In the genomic region with DNA sequence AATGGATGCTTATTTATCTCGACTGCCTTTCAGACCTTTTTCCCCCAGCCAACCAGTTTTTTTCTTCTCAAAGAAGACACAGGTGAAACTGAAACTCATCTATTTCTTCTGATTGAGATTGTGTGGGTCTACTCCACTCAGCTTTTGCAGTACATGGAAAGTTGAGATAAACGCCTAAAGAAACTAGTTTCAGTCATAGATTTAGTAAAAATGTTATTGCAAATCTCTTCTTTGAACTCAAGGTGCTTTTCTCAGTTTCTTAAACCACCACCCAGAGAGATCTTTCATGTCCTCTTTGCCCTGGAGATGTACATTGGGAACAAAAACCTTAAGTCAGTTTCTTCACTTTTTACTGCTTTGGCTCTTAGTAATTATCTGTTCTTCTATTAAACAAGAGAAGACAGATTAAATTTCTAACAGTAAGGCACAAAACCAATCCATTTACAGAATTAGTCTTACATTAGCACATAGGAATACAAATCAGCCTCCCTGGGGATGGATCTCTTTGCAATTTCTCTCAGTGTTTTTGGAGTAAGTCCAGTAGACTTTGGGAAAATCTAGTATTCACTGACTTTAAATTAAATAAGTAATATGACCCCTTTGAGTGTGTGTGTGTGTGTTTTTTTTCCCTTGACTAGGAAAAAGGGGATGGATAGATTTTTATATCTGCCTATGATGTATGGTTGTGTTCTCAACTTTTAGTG, we compare ENCODE assay signal across 10 cellular contexts. TPM values are rescaled to one million over a fixed set of nuclear protein-coding genes. Genes with fewer than 3 reads are reported as not detected.
A peak's percentile ranks its signal among the peaks of the same experiment; 100 is the strongest.
DNase-seq lines count a peak whose midpoint lies in the region; ATAC-seq, FAIRE-seq and TF ChIP-seq lines count a peak whose summit lies in the region.
"Had no signal": no experiment of that assay in that cellular context is flagged by ENCODE, and none has a peak within 500 bp of the region (broad histone marks: within the 10 kb centered on the region; RNA-seq: fewer than 3 reads in every experiment).

No MANE protein-coding gene starts in this region.

- no peak for TF ChIP-seq RAD21 in GM12878 (IDR thresholded peaks at IDR 0.05; ENCODE audit: insufficient read depth, low read depth, low read length)

- 9% methylated on average over 2 of the region's 2 CpGs for WGBS in GM12878 (ENCODE audit: insufficient coverage, insufficient replicate concordance, low lambda C conversion rate, missing lambda C conversion rate)
- WGBS in stomach, 5 donors, result 53 to 67% (median 60%) methylated on average over 2 of the region's 2 CpGs

- TF ChIP-seq EP300 in GM12878 (IDR thresholded peaks at IDR 0.05; ENCODE audit: borderline replicate concordance in 1 of 2, control insufficient read depth in 1 of 2, low read depth in 2 of 2, low read length in 2 of 2), result no peak
- no peak for TF ChIP-seq EP300 in stomach (IDR thresholded peaks at IDR 0.05)

- POLR2A ChIA-PET in GM12878 (lab: Charles Lee), result no interaction called here

- H4K20me1 ChIP-seq in GM12878 (ENCODE audit: control insufficient read depth, insufficient read depth), result peaks cover 5% of the 10 kb centered on the region; the same call in 1 of the 2 replicates

- H3K4me3 ChIP-seq in GM12878 (no peak overlapping the region), stomach (no peak overlapping the region)
- H3K4me3 ChIP-seq: K562 had no signal

- TF ChIP-seq CTCF in GM12878 (IDR thresholded peaks at IDR 0.05 in 2 of 3, conservative IDR thresholded peaks at IDR 0.05 in 1 of 3; ENCODE audit: control insufficient read depth in 2 of 3, extremely low read depth in 1 of 3, insufficient read depth in 1 of 3, low read depth in 3 of 3, low read length in 3 of 3), result no peak
- no peak for TF ChIP-seq CTCF in stomach (IDR thresholded peaks at IDR 0.05)

- H3K9ac ChIP-seq in GM12878 (ENCODE audit: control insufficient read depth, insufficient read depth, low read length), result no peak overlapping the region

- H3K27ac ChIP-seq in GM12878 (ENCODE audit: control insufficient read depth, insufficient read depth) (no peak overlapping the region), stomach (peak overlapping the region in 1 of 5 donors; percentile 26)

- TF ChIP-seq POLR2A in GM12878 (IDR thresholded peaks at IDR 0.05; ENCODE audit: low read depth, low read length), result no peak
- no peak for TF ChIP-seq POLR2A in stomach (IDR thresholded peaks at IDR 0.05)

- H2AFZ ChIP-seq in GM12878 (ENCODE audit: control insufficient read depth, low read depth, low read length), result no peak overlapping the region

- peaks cover 34% of the 10 kb centered on the region for H3K4me1 ChIP-seq in GM12878 (ENCODE audit: control insufficient read depth, insufficient read depth, low read length)
- peaks cover 44 to 92% (median 57%) of the 10 kb centered on the region in 4 donors for H3K4me1 ChIP-seq in stomach

- SMC1A ChIA-PET in GM12878 (lab: Charles Lee; ENCODE audit: uncharacterized antibody, unreplicated experiment), result no interaction called here

- RAD21 ChIA-PET in GM12878 (lab: Charles Lee; ENCODE audit: unreplicated experiment), result no interaction called here

- in situ Hi-C loops in GM12878 (cut with MboI), result no loop called here

- no peaks in the 10 kb centered on the region; the same call in 2 of the 3 replicates for H3K9me3 ChIP-seq in GM12878 (replicated peaks; ENCODE audit: control insufficient read depth, insufficient read depth, low read length)
- H3K9me3 ChIP-seq in stomach, result no peaks in the 10 kb centered on the region

- no TSS peak for BruUV-seq in GM12878 (replicated peaks; lab: Mats Ljungman, UMichigan)

- CTCF ChIA-PET in GM12878 (lab: Yijun Ruan, JAX), result no interaction called here

- H3K27me3 ChIP-seq in GM12878 (replicated peaks in 1 of 2; ENCODE audit: control insufficient read depth in 2 of 2, insufficient read depth in 2 of 2, low read length in 1 of 2), result 0 out of 4 replicates have a peak, but pooled peaks cover 0 to 3% of the 10 kb centered on the region in 2 experiments
- no peaks in the 10 kb centered on the region for H3K27me3 ChIP-seq in stomach

- peak overlapping the region; percentile 18 for H3K4me2 ChIP-seq in GM12878 (ENCODE audit: control insufficient read depth, insufficient read depth)

- peak; percentile 31 for FAIRE-seq in GM12878 (lab: Jason Lieb, UNC)
- FAIRE-seq: K562 had no signal

- H3K36me3 ChIP-seq in GM12878 (ENCODE audit: control insufficient read depth in 2 of 2, insufficient read depth in 2 of 2, low read length in 1 of 2) (no peaks in the 10 kb centered on the region), stomach (no peaks in the 10 kb centered on the region)

- DNase-seq in GM12878 (ENCODE audit: low read depth, low spot score) (peak; percentile 50), SW480 (ENCODE audit: low spot score) (no peak), stomach (no peak), NCI-H446 treated with DMSO at 0.1 percent for 48 hours (lab: John Stamatoyannopoulos, UW) (no peak), AG08396 (ENCODE audit: low spot score) (no peak)
- DNase-seq: head of caudate nucleus had no signal

- H3K79me2 ChIP-seq in GM12878 (ENCODE audit: control insufficient read depth, insufficient read depth, low read length), result no peaks in the 10 kb centered on the region

- ATAC-seq in GM18508 (IDR thresholded peaks at IDR 0.05; ENCODE audit: insufficient read depth, unreplicated experiment) (peak; percentile 39), GM21381 (IDR thresholded peaks at IDR 0.05; ENCODE audit: unreplicated experiment) (peak; percentile 49), HG03280 (IDR thresholded peaks at IDR 0.05; ENCODE audit: unreplicated experiment) (peak; percentile 70), GM12878 (peak; percentile 77)
- ATAC-seq: K562 had no signal

- intact Hi-C loops in GM12878 (cut with micrococcal nuclease; ENCODE audit: unreplicated experiment), result no loop called here
- intact Hi-C loops in stomach (cut with DNase I; ENCODE audit: low total_unique reads), result no loop called here

TF ChIP-seq in GM12878, 131 proteins besides CTCF, POLR2A, EP300 and RAD21 (continues in another document):
- no peak for TF ChIP-seq IKZF1 (conservative IDR thresholded peaks at IDR 0.05)

RNA-seq across cellular contexts. Expression of a gene that starts 11.6 kb away (rescaled TPM):
- total RNA-seq in GM12878 (2013; cell fraction: nucleolus; rRNA removed), result 10.7 and 12.8 TPM in 2 replicates
- total RNA-seq in GM12878 (2014; rRNA removed) (4.3 and 4.6 TPM in 2 replicates), GM12878 (2014; rRNA removed; fragmentation: Illumina TruSeq; extraction: Trizol) (2.5 and 2.6 TPM in 2 replicates), GM12878 (2021) (6.8 and 7.5 TPM in 2 replicates), stomach (10 to 100 TPM in 3 of 5 donors, 1 to 10 TPM in 2; 4.1 to 28.7 (median 19.6) TPM)
- 2.9 TPM for polyA plus RNA-seq in GM12878 (2011; ENCODE audit: low read depth)
- polyA plus RNA-seq in GM12878 (2011; rRNA removed) (4.0 and 7.3 TPM in 2 replicates), GM12878 (2014; fragmentation: Illumina TruSeq; extraction: Trizol) (3.9 and 4.5 TPM in 2 replicates), GM12878 (2014; fragmentation: Nextera tagmentation; extraction: Ambion mirVana) (under 1 TPM; 0.49 to 0.52 TPM), GM12878 (2014; rRNA removed) (4.5 and 5.0 TPM in 2 replicates), GM12878 (2016; fragmentation: Nextera tagmentation; extraction: Ambion mirVana) (1 to 10 TPM; 4.0 to 5.4 TPM), stomach (1 to 10 TPM; 3.2 to 4.1 (median 3.3) TPM)
- polyA plus RNA-seq in GM12878 (2011; cell fraction: cytosol; rRNA removed), result 5.6 TPM in 2 replicates
- polyA plus RNA-seq in GM12878 (2011; cell fraction: nucleus; rRNA removed), result 12.1 and 12.9 TPM in 2 replicates
- 3.5 and 4.4 TPM in 2 replicates for polyA plus RNA-seq in GM12878 (2012)
- polyA minus RNA-seq in GM12878 (2011; rRNA and poly(A)+ RNA removed), result 9.3 and 14.3 TPM in 2 replicates
- 2.1 and 3.3 TPM in 2 replicates for polyA minus RNA-seq in GM12878 (2011; cell fraction: cytosol; rRNA and poly(A)+ RNA removed)
- 6.9 and 10.5 TPM in 2 replicates for polyA minus RNA-seq in GM12878 (2011; cell fraction: nucleus; rRNA and poly(A)+ RNA removed)

RNA-seq across cellular contexts. Expression of a gene that starts 41.1 kb away (rescaled TPM):
- total RNA-seq in GM12878 (2013; cell fraction: nucleolus; rRNA removed), result not detected in 2 replicates
- not detected in 2 replicates for total RNA-seq in GM12878 (2014; rRNA removed)
- not detected in 2 replicates for total RNA-seq in GM12878 (2014; rRNA removed; fragmentation: Illumina TruSeq; extraction: Trizol)
- total RNA-seq in GM12878 (2021), result not detected in 2 replicates
- polyA plus RNA-seq in GM12878 (2011; ENCODE audit: low read depth), result not detected
- not detected in 2 replicates for polyA plus RNA-seq in GM12878 (2011; rRNA removed)
- polyA plus RNA-seq in GM12878 (2011; cell fraction: cytosol; rRNA removed), result not detected in 2 replicates
- not detected in 2 replicates for polyA plus RNA-seq in GM12878 (2011; cell fraction: nucleus; rRNA removed)
- polyA plus RNA-seq in GM12878 (2012), result 0.03 TPM in 1 of 2 replicates, not detected in the other
- not detected in 2 replicates for polyA plus RNA-seq in GM12878 (2014; fragmentation: Illumina TruSeq; extraction: Trizol)
- polyA plus RNA-seq in GM12878 (2014; fragmentation: Nextera tagmentation; extraction: Ambion mirVana), result not detected
- not detected in 2 replicates for polyA plus RNA-seq in GM12878 (2014; rRNA removed)
- not detected for polyA plus RNA-seq in GM12878 (2016; fragmentation: Nextera tagmentation; extraction: Ambion mirVana)
- polyA minus RNA-seq in GM12878 (2011; rRNA and poly(A)+ RNA removed), result not detected in 2 replicates
- polyA minus RNA-seq in GM12878 (2011; cell fraction: cytosol; rRNA and poly(A)+ RNA removed), result not detected in 2 replicates
- not detected in 2 replicates for polyA minus RNA-seq in GM12878 (2011; cell fraction: nucleus; rRNA and poly(A)+ RNA removed)
- under 1 TPM in 1 of 5 donors, not detected in 4; 0.18 TPM for total RNA-seq in stomach
- under 1 TPM in 2 of 3 donors, not detected in 1; 0.06 to 0.25 TPM for polyA plus RNA-seq in stomach
